ENCODE assay signal across 12 cellular contexts in the genomic region with DNA sequence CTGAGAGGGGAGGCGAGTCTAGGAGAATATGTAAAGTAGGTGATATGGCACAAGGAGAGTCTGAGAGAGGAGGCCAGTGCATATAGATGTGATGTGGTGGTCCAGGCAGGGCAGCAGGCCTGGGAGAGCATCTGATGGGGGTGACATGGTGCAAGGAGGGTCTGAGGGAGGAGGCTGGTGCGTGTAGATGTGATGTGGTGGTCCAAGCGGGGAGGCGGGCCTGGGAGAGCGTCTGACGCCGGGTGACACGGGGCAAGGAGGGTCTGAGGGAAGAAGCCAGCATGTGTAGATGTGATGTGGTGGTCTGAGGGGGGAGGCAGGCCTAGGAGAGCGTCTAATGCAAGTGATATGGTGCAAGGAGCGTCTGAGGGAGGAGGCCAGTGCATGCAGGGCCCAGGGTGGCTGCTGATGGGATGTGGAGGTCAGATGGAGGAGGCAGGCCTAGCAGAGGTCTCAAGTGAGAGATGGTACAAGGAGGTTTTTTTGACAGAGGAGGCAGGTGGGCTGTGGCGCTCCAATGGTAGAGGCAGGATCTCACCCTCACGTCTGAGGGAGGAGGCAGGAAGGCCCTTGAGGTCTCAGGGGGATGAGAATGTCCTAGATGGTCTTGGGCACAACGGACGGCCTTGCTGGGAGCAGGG. TPM values are rescaled to one million over a fixed set of nuclear protein-coding genes. Genes with fewer than 3 reads are reported as not detected.
DNase-seq lines count a peak whose midpoint lies in the region; TF ChIP-seq lines count a peak whose summit lies in the region.
"Had no signal": no experiment of that assay in that cellular context is flagged by ENCODE, and none has a peak within 500 bp of the region (broad histone marks: within the 10 kb centered on the region; RNA-seq: fewer than 3 reads in every experiment).

No MANE protein-coding gene starts in this region.

- no peak overlapping the region for H2AFZ ChIP-seq in GM23248

- in situ Hi-C loops in GM23248 (cut with MboI), result no loop called here

- no peaks in the 10 kb centered on the region for H3K27me3 ChIP-seq in GM23248 (replicated peaks; ENCODE audit: insufficient read depth)
- no peaks in the 10 kb centered on the region for H3K27me3 ChIP-seq in ascending aorta
- no peaks in the 10 kb centered on the region for H3K27me3 ChIP-seq in liver (ENCODE audit: control insufficient read depth in 4 of 4, insufficient read depth in 4 of 4, low read length in 3 of 4)
- H3K27me3 ChIP-seq: SJCRH30 had no signal

- H4K20me1 ChIP-seq in GM23248 (ENCODE audit: insufficient read depth), result no peaks in the 10 kb centered on the region; the same call in 1 of the 2 replicates

- H3K9ac ChIP-seq in GM23248, result peak overlapping the region; percentile 38; the same call in 1 of the 2 replicates
- H3K9ac ChIP-seq in liver (ENCODE audit: low read depth in 1 of 2, low read length in 2 of 2), result no peak overlapping the region

- no peaks in the 10 kb centered on the region for H3K9me3 ChIP-seq in GM23248 (ENCODE audit: low read depth)
- H3K9me3 ChIP-seq in ascending aorta, result no peaks in the 10 kb centered on the region
- no peaks in the 10 kb centered on the region for H3K9me3 ChIP-seq in liver (ENCODE audit: control insufficient read depth in 4 of 4, low read length in 3 of 4)
- H3K9me3 ChIP-seq: SJCRH30 had no signal

- TF ChIP-seq RAD21 in liver (IDR thresholded peaks at IDR 0.05), result no peak

- no peak for TF ChIP-seq CTCF in ascending aorta (IDR thresholded peaks at IDR 0.05)
- no peak for TF ChIP-seq CTCF in liver (IDR thresholded peaks at IDR 0.05; ENCODE audit: low read depth, low read length, missing input control)

- peaks cover 99% of the 10 kb centered on the region for H3K79me2 ChIP-seq in GM23248 (ENCODE audit: insufficient read depth)

- peaks cover 32% of the 10 kb centered on the region for H3K4me1 ChIP-seq in GM23248 (ENCODE audit: insufficient read depth)
- H3K4me1 ChIP-seq in ascending aorta, result peaks cover 46 to 69% of the 10 kb centered on the region in 2 donors
- peaks cover 32 to 77% (median 57%) of the 10 kb centered on the region in 4 donors for H3K4me1 ChIP-seq in liver (ENCODE audit: control insufficient read depth in 4 of 4, insufficient read depth in 4 of 4, low read length in 3 of 4)
- H3K4me1 ChIP-seq: SJCRH30 had no signal

- H3K36me3 ChIP-seq in GM23248 (ENCODE audit: low read depth) (0 out of 2 replicates have a peak, but pooled peaks cover 4% of the 10 kb centered on the region), ascending aorta (peaks cover 12 to 16% of the 10 kb centered on the region in 2 donors), liver (ENCODE audit: control insufficient read depth in 4 of 4, insufficient read depth in 3 of 4, low read depth in 1 of 4, low read length in 3 of 4) (peaks cover 0 to 14% (median 4%) of the 10 kb centered on the region in 4 donors)

- H3K4me2 ChIP-seq in GM23248 (ENCODE audit: unreplicated experiment), result no peak overlapping the region

- DNase-seq in GM23248 (no peak), ascending aorta (ENCODE audit: low spot score in 2 of 2) (no peak), NCI-H2196 treated with DMSO at 0.1 percent for 48 hours (lab: John Stamatoyannopoulos, UW; ENCODE audit: unreplicated experiment) (no peak), NCI-H526 treated with DMSO at 0.1 percent for 48 hours (lab: John Stamatoyannopoulos, UW) (no peak), A172 (ENCODE audit: low spot score) (no peak)
- DNase-seq: activated naive CD4-positive, alpha-beta T cell treated with anti-CD3 and anti-CD28 coated beads, Interleukin-2, amount 50 U/mL, for 16 hours; CD4-positive, alpha-beta T cell; nephron progenitor cell; SJCRH30; small intestine had no signal

- intact Hi-C loops in ascending aorta (cut with DNase I), result no loop called here

- no peak overlapping the region for H3K4me3 ChIP-seq in GM23248
- H3K4me3 ChIP-seq in ascending aorta, result peak overlapping the region in 1 of 2 donors; percentile 28
- no peak overlapping the region for H3K4me3 ChIP-seq in liver (ENCODE audit: low read depth in 1 of 3, low read length in 3 of 3)
- H3K4me3 ChIP-seq: SJCRH30 had no signal

- peak overlapping the region; percentile 31; the same call in 1 of the 2 replicates for H3K27ac ChIP-seq in GM23248
- peak overlapping the region; percentile 64 to 84 for H3K27ac ChIP-seq in ascending aorta
- peak overlapping the region; percentile 52 to 69 for H3K27ac ChIP-seq in liver (ENCODE audit: low read depth in 1 of 2, low read length in 2 of 2)
- H3K27ac ChIP-seq in temporal lobe (ENCODE audit: low read depth, low read length), result peak overlapping the region; percentile 54
- H3K27ac ChIP-seq: SJCRH30 had no signal

- H3F3A ChIP-seq in GM23248 (ENCODE audit: insufficient read depth), result peaks cover 29% of the 10 kb centered on the region

- no peaks in the 10 kb centered on the region for H3K9me2 ChIP-seq in GM23248 (ENCODE audit: insufficient read depth)

- WGBS in GM23248 (ENCODE audit: low coverage in 1 of 2, low lambda C conversion rate in 2 of 2, missing lambda C conversion rate in 2 of 2), 2 experiments, result 77% methylated on average over 9 to 14 of the region's 14 CpGs
- WGBS in liver, result 89% methylated on average over 14 of the region's 14 CpGs

TF ChIP-seq in liver, 16 proteins besides CTCF, POLR2A, EP300 and RAD21:
- TF ChIP-seq EGR1 (IDR thresholded peaks at IDR 0.05; ENCODE audit: low read depth in 2 of 2) (no peak), FOXA1 (IDR thresholded peaks at IDR 0.05) (no peak), HNF4A (conservative IDR thresholded peaks at IDR 0.05) (no peak), FOXA2 (IDR thresholded peaks at IDR 0.05) (no peak), SP1 (IDR thresholded peaks at IDR 0.05) (no peak), NR2F2 (IDR thresholded peaks at IDR 0.05) (no peak), JUND (IDR thresholded peaks at IDR 0.05) (no peak), GABPA (IDR thresholded peaks at IDR 0.05 in 1 of 2, conservative IDR thresholded peaks at IDR 0.05 in 1 of 2) (no peak), HNF4G (IDR thresholded peaks at IDR 0.05) (no peak)
- TF ChIP-seq, protein P1, sequence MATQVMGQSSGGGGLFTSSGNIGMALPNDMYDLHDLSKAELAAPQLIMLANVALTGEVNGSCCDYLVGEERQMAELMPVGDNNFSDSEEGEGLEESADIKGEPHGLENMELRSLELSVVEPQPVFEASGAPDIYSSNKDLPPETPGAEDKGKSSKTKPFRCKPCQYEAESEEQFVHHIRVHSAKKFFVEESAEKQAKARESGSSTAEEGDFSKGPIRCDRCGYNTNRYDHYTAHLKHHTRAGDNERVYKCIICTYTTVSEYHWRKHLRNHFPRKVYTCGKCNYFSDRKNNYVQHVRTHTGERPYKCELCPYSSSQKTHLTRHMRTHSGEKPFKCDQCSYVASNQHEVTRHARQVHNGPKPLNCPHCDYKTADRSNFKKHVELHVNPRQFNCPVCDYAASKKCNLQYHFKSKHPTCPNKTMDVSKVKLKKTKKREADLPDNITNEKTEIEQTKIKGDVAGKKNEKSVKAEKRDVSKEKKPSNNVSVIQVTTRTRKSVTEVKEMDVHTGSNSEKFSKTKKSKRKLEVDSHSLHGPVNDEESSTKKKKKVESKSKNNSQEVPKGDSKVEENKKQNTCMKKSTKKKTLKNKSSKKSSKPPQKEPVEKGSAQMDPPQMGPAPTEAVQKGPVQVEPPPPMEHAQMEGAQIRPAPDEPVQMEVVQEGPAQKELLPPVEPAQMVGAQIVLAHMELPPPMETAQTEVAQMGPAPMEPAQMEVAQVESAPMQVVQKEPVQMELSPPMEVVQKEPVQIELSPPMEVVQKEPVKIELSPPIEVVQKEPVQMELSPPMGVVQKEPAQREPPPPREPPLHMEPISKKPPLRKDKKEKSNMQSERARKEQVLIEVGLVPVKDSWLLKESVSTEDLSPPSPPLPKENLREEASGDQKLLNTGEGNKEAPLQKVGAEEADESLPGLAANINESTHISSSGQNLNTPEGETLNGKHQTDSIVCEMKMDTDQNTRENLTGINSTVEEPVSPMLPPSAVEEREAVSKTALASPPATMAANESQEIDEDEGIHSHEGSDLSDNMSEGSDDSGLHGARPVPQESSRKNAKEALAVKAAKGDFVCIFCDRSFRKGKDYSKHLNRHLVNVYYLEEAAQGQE (IDR thresholded peaks at IDR 0.05), result no peak

RNA-seq across cellular contexts. Expression of gene NFIC, which starts 16.2 kb away (rescaled TPM):
- 50.4 and 51.9 TPM in 2 replicates for total RNA-seq in GM23248 (2014; rRNA removed; shearing (Covaris generic))
- polyA plus RNA-seq in GM23248 (2016; fragmentation: Nextera tagmentation; extraction: Ambion mirVana), result 106 and 108 TPM in 2 replicates
- total RNA-seq in ascending aorta, result 194 TPM
- 100 to 1,000 TPM in 1 of 2 donors, 10 to 100 TPM in 1; 12.8 to 100 TPM for total RNA-seq in liver
- 10 to 100 TPM; 71.8 to 78.5 TPM for polyA plus RNA-seq in liver
- total RNA-seq in temporal lobe, result 7.1 TPM
- 26.2 and 32.5 TPM in 2 replicates for total RNA-seq in A172 (2014; rRNA removed; shearing (Covaris generic))
